In the genomic region with DNA sequence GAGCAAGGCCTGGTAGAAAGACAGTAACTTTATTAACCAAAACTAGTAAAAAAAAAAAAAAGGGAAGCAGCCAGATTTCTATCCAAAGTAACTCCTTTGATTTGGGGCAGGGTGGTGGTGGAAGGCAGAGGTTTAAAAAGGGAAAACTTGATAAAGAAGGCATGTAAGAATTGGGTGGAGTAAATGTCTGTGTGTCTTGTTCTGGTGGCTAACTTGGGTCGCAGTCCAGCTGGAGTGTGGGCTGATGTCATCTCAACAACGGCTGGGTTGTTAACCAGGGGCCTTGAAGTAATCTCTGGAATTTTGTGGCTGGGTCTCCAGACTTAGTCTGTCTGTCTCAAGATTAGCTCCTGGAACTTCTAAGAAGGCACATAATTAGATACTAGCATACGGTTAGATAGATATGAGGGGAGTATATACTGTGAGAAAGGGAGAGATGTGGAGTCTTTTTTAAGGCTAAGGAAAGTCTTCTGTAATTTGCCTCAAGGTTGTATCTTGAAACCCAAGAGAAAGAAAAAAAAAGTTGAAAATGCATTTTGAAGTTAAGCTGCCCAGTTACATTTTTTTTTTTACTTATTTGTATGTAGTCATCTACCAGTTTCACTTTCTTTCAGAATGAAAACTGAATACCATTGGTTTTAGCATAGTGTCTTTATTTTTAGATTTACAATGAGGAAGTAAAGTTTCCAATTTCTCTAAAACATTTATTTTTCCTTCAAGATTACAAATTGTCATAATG, we compare ENCODE assay signal across 7 cellular contexts.
DNase-seq lines count a peak whose midpoint lies in the region; ATAC-seq, FAIRE-seq and TF ChIP-seq lines count a peak whose summit lies in the region.

No MANE protein-coding gene starts in this region.

- peak overlapping the region; percentile 72 for H3K9ac ChIP-seq in OCI-LY3 (ENCODE audit: low read length)

- H3K27me3 ChIP-seq in OCI-LY3 (ENCODE audit: low read depth, low read length): no peaks in the 10 kb centered on the region

- peak overlapping the region; percentile 86 for H3K4me2 ChIP-seq in OCI-LY3 (ENCODE audit: low read length)

- DNase-seq in iris pigment epithelial cell (ENCODE audit: low read depth) (peak; percentile 84), H54 (ENCODE audit: insufficient read length, low spot score) (no peak), DMS79 (lab: John Stamatoyannopoulos, UW) (no peak)
- DNase-seq in stimulated activated naive CD4-positive, alpha-beta T cell (lab: John Stamatoyannopoulos, UW): no peak

- no peaks in the 10 kb centered on the region for H3K9me3 ChIP-seq in OCI-LY3 (ENCODE audit: insufficient read depth, low read length)

- FAIRE-seq in H54 (lab: Jason Lieb, UNC): no peak

- no peak for TF ChIP-seq CTCF in OCI-LY3 (IDR thresholded peaks at IDR 0.05; ENCODE audit: low read depth, low read length)

- no peak for TF ChIP-seq POLR2A in H54 (IDR thresholded peaks at IDR 0.05; ENCODE audit: low read depth, low read length)

- ATAC-seq in GM18870 (IDR thresholded peaks at IDR 0.05; ENCODE audit: unreplicated experiment) (peak; percentile 92), HG02678 (IDR thresholded peaks at IDR 0.05; ENCODE audit: unreplicated experiment) (peak; percentile 82)

- peak overlapping the region; percentile 54 for H3K4me3 ChIP-seq in OCI-LY3 (ENCODE audit: low read length)

- no peaks in the 10 kb centered on the region for H4K20me1 ChIP-seq in OCI-LY3 (ENCODE audit: insufficient read depth, low read length)

- H3K27ac ChIP-seq in OCI-LY3 (ENCODE audit: low read length): peak overlapping the region; percentile 96

- no peaks in the 10 kb centered on the region for H3K79me2 ChIP-seq in OCI-LY3 (ENCODE audit: low read length)

- H3K36me3 ChIP-seq in OCI-LY3 (replicated peaks; ENCODE audit: low read depth, low read length): no peaks in the 10 kb centered on the region

- H3K4me1 ChIP-seq in OCI-LY3 (ENCODE audit: low read length): peaks cover 33% of the 10 kb centered on the region

- H2AFZ ChIP-seq in OCI-LY3 (ENCODE audit: low read depth, low read length): peak overlapping the region; percentile 75
